ENCODE assay signal across 21 cellular contexts in the genomic region with DNA sequence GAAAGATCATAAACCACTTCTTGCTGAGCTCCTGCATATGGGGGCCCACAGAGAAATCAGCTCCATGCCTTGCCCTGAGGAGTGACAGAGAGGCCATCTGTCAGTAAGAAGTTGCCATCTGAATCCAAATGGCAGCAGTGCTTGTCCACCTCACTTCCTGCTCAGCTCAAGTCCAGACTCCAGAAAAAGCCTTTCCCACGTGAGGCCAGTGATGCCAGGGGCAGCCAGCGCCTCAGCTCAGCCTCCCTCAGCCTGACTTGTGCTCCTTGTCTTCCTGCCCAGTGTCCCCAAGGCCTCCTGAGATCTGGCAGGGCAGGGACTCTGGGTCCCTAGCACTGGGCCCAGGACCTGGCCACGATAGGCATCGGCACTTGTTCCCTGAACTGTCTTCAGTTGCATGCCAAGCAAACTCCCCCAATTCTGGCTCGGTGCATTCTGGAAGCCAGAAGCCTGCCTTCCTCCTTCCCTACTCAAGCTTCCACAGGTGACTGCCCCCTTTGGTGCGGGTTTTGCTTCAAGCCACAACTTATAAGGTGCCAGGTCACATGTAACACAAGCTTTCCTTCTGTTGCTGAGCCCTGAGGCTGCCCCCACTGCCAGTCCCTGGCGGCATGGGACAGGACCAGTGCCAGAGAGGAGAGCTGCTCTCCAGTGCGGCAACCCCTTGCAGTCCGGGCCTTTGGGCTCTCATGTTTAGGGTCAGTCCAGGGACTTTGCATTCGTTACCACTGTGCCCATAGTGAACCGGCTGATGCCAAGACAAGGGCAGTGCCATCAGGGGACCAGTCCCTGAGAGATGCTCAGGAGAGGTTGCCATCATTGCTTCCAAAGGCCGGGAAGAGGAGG.
"Had no signal": no experiment of that assay in that cellular context is flagged by ENCODE, and none has a peak within 500 bp of the region (broad histone marks: within the 10 kb centered on the region; RNA-seq: fewer than 3 reads in every experiment).

No MANE protein-coding gene starts in this region.

- FAIRE-seq: urothelium cell line had no signal

- H3K4me3 ChIP-seq: adrenal gland, gastroesophageal sphincter, mucosa of descending colon, tibial nerve had no signal

- H3K36me3 ChIP-seq: adrenal gland, gastroesophageal sphincter, tibial nerve had no signal

- H3K36me3 Mint-ChIP-seq: activated naive CD8-positive, alpha-beta T cell; memory B cell had no signal

- H3K4me1 Mint-ChIP-seq: activated T-helper 17 cell treated with anti-CD3 and anti-CD28 coated beads, Interleukin-2, amount 50 U/mL, for 72 hours; memory B cell had no signal

- H3K4me3 Mint-ChIP-seq: activated naive CD8-positive, alpha-beta T cell; activated T-cell treated with anti-CD3 and anti-CD28 coated beads, Interleukin-2, amount 50 U/mL, for 24 hours; activated T-helper 17 cell treated with anti-CD3 and anti-CD28 coated beads, Interleukin-2, amount 50 U/mL, for 72 hours; memory B cell; stimulated activated naive CD8-positive, alpha-beta T cell treated with anti-CD3 and anti-CD28 coated beads, Interleukin-15, Interleukin-2, amounts not matched to agents 100 ng/mL and 50 ng/mL, for 24 hours had no signal

- H3K9me3 ChIP-seq: adrenal gland, gastroesophageal sphincter, mucosa of descending colon, tibial nerve had no signal

- H3K27ac Mint-ChIP-seq: activated naive CD8-positive, alpha-beta T cell; activated T-cell treated with anti-CD3 and anti-CD28 coated beads, Interleukin-2, amount 50 U/mL, for 24 hours; activated T-helper 17 cell treated with anti-CD3 and anti-CD28 coated beads, Interleukin-2, amount 50 U/mL, for 72 hours; memory B cell; progenitor cell of endocrine pancreas; stimulated activated naive CD8-positive, alpha-beta T cell treated with anti-CD3 and anti-CD28 coated beads, Interleukin-15, Interleukin-2, amounts not matched to agents 100 ng/mL and 50 ng/mL, for 24 hours had no signal

- ATAC-seq: gastroesophageal sphincter, left cardiac atrium, mucosa of descending colon had no signal

- H3K27ac ChIP-seq: gastroesophageal sphincter had no signal

- H3K27me3 ChIP-seq: adrenal gland had no signal

- DNase-seq: activated CD4-positive, alpha-beta T cell treated with anti-CD3 and anti-CD28 coated beads for 1 hour; activated CD4-positive, alpha-beta T cell treated with anti-CD3 and anti-CD28 coated beads, Interleukin-2, amount 50 U/mL, for 1 hour; activated naive CD4-positive, alpha-beta T cell; activated T-cell treated with anti-CD3 and anti-CD28 coated beads, Interleukin-2, amount 50 U/mL, for 24 hours; dermis blood vessel endothelial cell; effector CD8-positive, alpha-beta T cell; head of caudate nucleus; hypothalamus; left cardiac atrium; stimulated activated CD4-positive, alpha-beta T cell treated with anti-CD3 and anti-CD28 coated beads, Interleukin-4, amount 100 ng/mL, for 24 hours; T-helper 9 cell had no signal

- H3K9me3 Mint-ChIP-seq: activated T-cell treated with anti-CD3 and anti-CD28 coated beads, Interleukin-2, amount 50 U/mL, for 24 hours; activated T-helper 17 cell treated with anti-CD3 and anti-CD28 coated beads, Interleukin-2, amount 50 U/mL, for 72 hours; memory B cell; stimulated activated naive CD8-positive, alpha-beta T cell treated with anti-CD3 and anti-CD28 coated beads, Interleukin-15, Interleukin-2, amounts not matched to agents 100 ng/mL and 50 ng/mL, for 24 hours had no signal
